Comparison of ENCODE assay signal across 17 cellular contexts in the genomic region with DNA sequence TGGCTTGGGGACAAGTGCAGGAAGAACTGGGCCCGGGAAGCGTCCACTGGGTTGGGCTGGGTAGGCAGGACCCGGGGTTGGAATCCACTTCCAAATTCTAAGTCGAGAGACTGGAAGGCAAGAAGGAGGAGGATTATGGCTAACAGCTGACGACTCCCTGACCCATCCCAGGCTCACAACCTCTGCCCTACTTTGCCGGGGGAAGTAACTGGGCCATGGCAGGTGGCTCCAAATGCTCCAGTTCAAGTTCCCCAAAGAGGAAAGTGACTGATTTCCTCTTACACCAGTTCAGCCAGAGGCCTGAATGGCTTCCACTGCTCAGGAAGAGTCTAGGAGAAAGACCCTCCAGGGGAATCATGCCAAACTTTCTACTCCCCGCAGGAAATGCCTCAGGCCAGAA. TPM values are rescaled to one million over a fixed set of nuclear protein-coding genes. Genes with fewer than 3 reads are reported as not detected.
"Had no signal": no experiment of that assay in that cellular context is flagged by ENCODE, and none has a peak within 500 bp of the region (broad histone marks: within the 10 kb centered on the region; RNA-seq: fewer than 3 reads in every experiment).

No MANE protein-coding gene starts in this region.

- H3K9me3 Mint-ChIP-seq: activated naive CD8-positive, alpha-beta T cell treated with anti-CD3 and anti-CD28 coated beads, Interleukin-2, amount 10 ng/mL, durations not matched to agents 7 days and 5 days; activated T-helper 2 cell treated with anti-CD3 and anti-CD28 coated beads, Interferon-gamma antibody, Interleukin-2, Interleukin-4, amounts not matched to agents 10 μg/mL and 5 μg/mL and 100 μg/mL, durations not matched to agents 14 hours and 24 hours and 36 hours; naive thymus-derived CD4-positive, alpha-beta T cell; neural crest cell had no signal

- H3K27ac ChIP-seq: colonic mucosa, epithelial cell of prostate had no signal

- H3K27ac Mint-ChIP-seq: activated CD8-positive, alpha-beta T cell treated with anti-CD3 and anti-CD28 coated beads, Interleukin-2, amount 10 ng/mL, durations not matched to agents 7 days and 5 days; activated naive CD8-positive, alpha-beta T cell treated with anti-CD3 and anti-CD28 coated beads, Interleukin-2, amount 10 ng/mL, durations not matched to agents 7 days and 5 days; activated T-helper 2 cell treated with anti-CD3 and anti-CD28 coated beads, Interferon-gamma antibody, Interleukin-2, Interleukin-4, amounts not matched to agents 10 μg/mL and 5 μg/mL and 100 μg/mL, durations not matched to agents 14 hours and 24 hours and 36 hours had no signal

- H3K4me1 Mint-ChIP-seq: activated naive CD8-positive, alpha-beta T cell treated with anti-CD3 and anti-CD28 coated beads, Interleukin-2, amount 10 ng/mL, durations not matched to agents 7 days and 5 days; neural crest cell had no signal

- H3K36me3 ChIP-seq: breast epithelium had no signal

- H3K4me1 ChIP-seq: breast epithelium, colonic mucosa had no signal

- H3K9me3 ChIP-seq: breast epithelium, colonic mucosa, sigmoid colon had no signal

- H3K27me3 ChIP-seq: breast epithelium, colonic mucosa, sigmoid colon had no signal

- H3K4me3 Mint-ChIP-seq: activated CD8-positive, alpha-beta T cell treated with anti-CD3 and anti-CD28 coated beads, Interleukin-2, amount 10 ng/mL, durations not matched to agents 7 days and 5 days; activated naive CD8-positive, alpha-beta T cell treated with anti-CD3 and anti-CD28 coated beads, Interleukin-2, amount 10 ng/mL, durations not matched to agents 7 days and 5 days; naive thymus-derived CD4-positive, alpha-beta T cell; neural crest cell had no signal

- H3K27me3 Mint-ChIP-seq: activated naive CD8-positive, alpha-beta T cell treated with anti-CD3 and anti-CD28 coated beads, Interleukin-2, amount 10 ng/mL, durations not matched to agents 7 days and 5 days; naive thymus-derived CD4-positive, alpha-beta T cell had no signal

- H3K4me3 ChIP-seq: breast epithelium, colonic mucosa, sigmoid colon had no signal

- ATAC-seq: activated CD8-positive, alpha-beta T cell treated with anti-CD3 and anti-CD28 coated beads, Interleukin-2, amount 10 ng/mL, durations not matched to agents 7 days and 5 days; left colon; naive thymus-derived CD4-positive, alpha-beta T cell had no signal

- DNase-seq: activated CD4-positive, alpha-beta T cell treated with anti-CD3 and anti-CD28 coated beads for 1 hour; activated CD4-positive, alpha-beta T cell treated with anti-CD3 and anti-CD28 coated beads, Interleukin-2, amount 50 U/mL, for 1 hour; activated CD8-positive, alpha-beta T cell treated with anti-CD3 and anti-CD28 coated beads, Interleukin-2, amount 10 ng/mL, durations not matched to agents 7 days and 5 days; activated naive CD4-positive, alpha-beta T cell; activated naive CD8-positive, alpha-beta T cell treated with anti-CD3 and anti-CD28 coated beads, Interleukin-2, amount 10 ng/mL, durations not matched to agents 7 days and 5 days; amniotic stem cell; colonic mucosa; left colon; naive thymus-derived CD4-positive, alpha-beta T cell; occipital lobe; sigmoid colon; stimulated activated CD4-positive, alpha-beta T cell treated with anti-CD3 and anti-CD28 coated beads, Interleukin-2, amount 100 ng/mL, for 48 hours; stimulated activated naive CD4-positive, alpha-beta T cell treated with Interleukin-2 at 50 U/mL for 16 hours had no signal

RNA-seq across cellular contexts. Expression of gene AKR7A3, which starts 48.7 kb away (rescaled TPM):
- polyA plus RNA-seq: naive thymus-derived CD4-positive, alpha-beta T cell had no signal
